In the genomic region with DNA sequence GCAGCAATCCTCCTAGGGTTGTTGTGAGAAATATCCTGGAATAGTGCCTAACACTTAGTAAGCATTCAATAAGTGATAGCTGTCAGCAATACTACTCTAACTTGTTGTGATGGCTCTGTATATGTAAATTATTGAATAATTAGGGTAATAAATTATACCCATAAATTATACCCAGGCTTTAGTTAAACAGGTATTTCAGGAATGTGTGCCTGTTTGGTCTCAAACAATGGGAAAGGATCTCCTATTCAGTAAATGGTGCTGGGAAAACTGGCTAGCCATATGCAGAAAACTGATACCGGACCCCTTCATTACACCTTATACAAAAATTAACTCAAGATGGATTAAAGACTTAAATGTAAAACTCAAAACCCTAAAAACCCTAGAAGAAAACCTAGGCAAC, we compare ENCODE assay signal across 3 cellular contexts.
TF ChIP-seq lines count a peak whose summit lies in the region.

No MANE protein-coding gene starts in this region.

TF ChIP-seq in GM23338, 12 proteins besides CTCF, POLR2A, EP300 and RAD21 (continues in another document):
- TF ChIP-seq JUNB (IDR thresholded peaks at IDR 0.05; ENCODE audit: unreplicated experiment) (no peak), ZNF114 (CRISPR knock-in tag; IDR thresholded peaks at IDR 0.05) (no peak), NANOG (IDR thresholded peaks at IDR 0.05; ENCODE audit: borderline replicate concordance) (no peak)
- TF ChIP-seq, protein P1, sequence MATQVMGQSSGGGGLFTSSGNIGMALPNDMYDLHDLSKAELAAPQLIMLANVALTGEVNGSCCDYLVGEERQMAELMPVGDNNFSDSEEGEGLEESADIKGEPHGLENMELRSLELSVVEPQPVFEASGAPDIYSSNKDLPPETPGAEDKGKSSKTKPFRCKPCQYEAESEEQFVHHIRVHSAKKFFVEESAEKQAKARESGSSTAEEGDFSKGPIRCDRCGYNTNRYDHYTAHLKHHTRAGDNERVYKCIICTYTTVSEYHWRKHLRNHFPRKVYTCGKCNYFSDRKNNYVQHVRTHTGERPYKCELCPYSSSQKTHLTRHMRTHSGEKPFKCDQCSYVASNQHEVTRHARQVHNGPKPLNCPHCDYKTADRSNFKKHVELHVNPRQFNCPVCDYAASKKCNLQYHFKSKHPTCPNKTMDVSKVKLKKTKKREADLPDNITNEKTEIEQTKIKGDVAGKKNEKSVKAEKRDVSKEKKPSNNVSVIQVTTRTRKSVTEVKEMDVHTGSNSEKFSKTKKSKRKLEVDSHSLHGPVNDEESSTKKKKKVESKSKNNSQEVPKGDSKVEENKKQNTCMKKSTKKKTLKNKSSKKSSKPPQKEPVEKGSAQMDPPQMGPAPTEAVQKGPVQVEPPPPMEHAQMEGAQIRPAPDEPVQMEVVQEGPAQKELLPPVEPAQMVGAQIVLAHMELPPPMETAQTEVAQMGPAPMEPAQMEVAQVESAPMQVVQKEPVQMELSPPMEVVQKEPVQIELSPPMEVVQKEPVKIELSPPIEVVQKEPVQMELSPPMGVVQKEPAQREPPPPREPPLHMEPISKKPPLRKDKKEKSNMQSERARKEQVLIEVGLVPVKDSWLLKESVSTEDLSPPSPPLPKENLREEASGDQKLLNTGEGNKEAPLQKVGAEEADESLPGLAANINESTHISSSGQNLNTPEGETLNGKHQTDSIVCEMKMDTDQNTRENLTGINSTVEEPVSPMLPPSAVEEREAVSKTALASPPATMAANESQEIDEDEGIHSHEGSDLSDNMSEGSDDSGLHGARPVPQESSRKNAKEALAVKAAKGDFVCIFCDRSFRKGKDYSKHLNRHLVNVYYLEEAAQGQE (IDR thresholded peaks at IDR 0.05; ENCODE audit: unreplicated experiment), result no peak

TF ChIP-seq in H1, 55 proteins besides CTCF, POLR2A, EP300 and RAD21:
- TF ChIP-seq SUZ12 (IDR thresholded peaks at IDR 0.05; ENCODE audit: low read length) (no peak), EGR1 (IDR thresholded peaks at IDR 0.05; ENCODE audit: borderline replicate concordance, low read depth, low read length) (no peak), SIX5 (IDR thresholded peaks at IDR 0.05; ENCODE audit: low read depth, low read length) (no peak), SAP30 (IDR thresholded peaks at IDR 0.05; ENCODE audit: insufficient read depth, insufficient replicate concordance, low read length) (no peak), BRCA1 (IDR thresholded peaks at IDR 0.05; ENCODE audit: low read depth, low read length) (no peak), EZH2 (IDR thresholded peaks at IDR 0.05; ENCODE audit: low read depth, low read length, severe bottlenecking) (no peak), RFX5 (IDR thresholded peaks at IDR 0.05; ENCODE audit: borderline replicate concordance, low read depth, low read length) (no peak), SP2 (IDR thresholded peaks at IDR 0.05; ENCODE audit: low read length) (no peak), JUND (IDR thresholded peaks at IDR 0.05; ENCODE audit: low read length) (no peak), TCF12 (IDR thresholded peaks at IDR 0.05; ENCODE audit: low read depth, low read length) (no peak), POU5F1 (IDR thresholded peaks at IDR 0.05; ENCODE audit: low read depth, low read length) (no peak), ZNF274 (IDR thresholded peaks at IDR 0.05; ENCODE audit: borderline replicate concordance, extremely low read depth, low read length) (no peak), SIN3A (conservative IDR thresholded peaks at IDR 0.05 in 1 of 2, IDR thresholded peaks at IDR 0.05 in 1 of 2; ENCODE audit: low read depth in 1 of 2, low read length in 2 of 2) (no peak), SP1 (IDR thresholded peaks at IDR 0.05; ENCODE audit: low read depth, low read length) (no peak), HDAC6 (IDR thresholded peaks at IDR 0.05; ENCODE audit: low read depth, low read length) (no peak), RNF2 (IDR thresholded peaks at IDR 0.05; ENCODE audit: borderline replicate concordance, low read depth, low read length, missing control alignments, poor library complexity, severe bottlenecking) (no peak), RBBP5 (IDR thresholded peaks at IDR 0.05; ENCODE audit: borderline replicate concordance, low read depth, low read length) (no peak), POLR2AphosphoS5 (IDR thresholded peaks at IDR 0.05; ENCODE audit: low read depth, low read length) (no peak)

TF ChIP-seq in SK-N-SH treated with all-trans-retinoic acid at 6 μM for 48 hours, 23 proteins besides CTCF, POLR2A, EP300 and RAD21:
- no peak for TF ChIP-seq ZC3H10 (CRISPR knock-in tag; IDR thresholded peaks at IDR 0.05)
- TF ChIP-seq, protein P2, sequence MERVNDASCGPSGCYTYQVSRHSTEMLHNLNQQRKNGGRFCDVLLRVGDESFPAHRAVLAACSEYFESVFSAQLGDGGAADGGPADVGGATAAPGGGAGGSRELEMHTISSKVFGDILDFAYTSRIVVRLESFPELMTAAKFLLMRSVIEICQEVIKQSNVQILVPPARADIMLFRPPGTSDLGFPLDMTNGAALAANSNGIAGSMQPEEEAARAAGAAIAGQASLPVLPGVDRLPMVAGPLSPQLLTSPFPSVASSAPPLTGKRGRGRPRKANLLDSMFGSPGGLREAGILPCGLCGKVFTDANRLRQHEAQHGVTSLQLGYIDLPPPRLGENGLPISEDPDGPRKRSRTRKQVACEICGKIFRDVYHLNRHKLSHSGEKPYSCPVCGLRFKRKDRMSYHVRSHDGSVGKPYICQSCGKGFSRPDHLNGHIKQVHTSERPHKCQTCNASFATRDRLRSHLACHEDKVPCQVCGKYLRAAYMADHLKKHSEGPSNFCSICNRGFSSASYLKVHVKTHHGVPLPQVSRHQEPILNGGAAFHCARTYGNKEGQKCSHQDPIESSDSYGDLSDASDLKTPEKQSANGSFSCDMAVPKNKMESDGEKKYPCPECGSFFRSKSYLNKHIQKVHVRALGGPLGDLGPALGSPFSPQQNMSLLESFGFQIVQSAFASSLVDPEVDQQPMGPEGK (CRISPR knock-in tag; IDR thresholded peaks at IDR 0.05; ENCODE audit: borderline replicate concordance), result no peak
- no peak for TF ChIP-seq TCF4 (CRISPR knock-in tag; IDR thresholded peaks at IDR 0.05; ENCODE audit: borderline replicate concordance)
- TF ChIP-seq ARNTL (CRISPR knock-in tag; IDR thresholded peaks at IDR 0.05; ENCODE audit: borderline replicate concordance, low read depth), result no peak
- TF ChIP-seq ZFP3 (CRISPR knock-in tag; IDR thresholded peaks at IDR 0.05), result no peak
- TF ChIP-seq, protein P3, sequence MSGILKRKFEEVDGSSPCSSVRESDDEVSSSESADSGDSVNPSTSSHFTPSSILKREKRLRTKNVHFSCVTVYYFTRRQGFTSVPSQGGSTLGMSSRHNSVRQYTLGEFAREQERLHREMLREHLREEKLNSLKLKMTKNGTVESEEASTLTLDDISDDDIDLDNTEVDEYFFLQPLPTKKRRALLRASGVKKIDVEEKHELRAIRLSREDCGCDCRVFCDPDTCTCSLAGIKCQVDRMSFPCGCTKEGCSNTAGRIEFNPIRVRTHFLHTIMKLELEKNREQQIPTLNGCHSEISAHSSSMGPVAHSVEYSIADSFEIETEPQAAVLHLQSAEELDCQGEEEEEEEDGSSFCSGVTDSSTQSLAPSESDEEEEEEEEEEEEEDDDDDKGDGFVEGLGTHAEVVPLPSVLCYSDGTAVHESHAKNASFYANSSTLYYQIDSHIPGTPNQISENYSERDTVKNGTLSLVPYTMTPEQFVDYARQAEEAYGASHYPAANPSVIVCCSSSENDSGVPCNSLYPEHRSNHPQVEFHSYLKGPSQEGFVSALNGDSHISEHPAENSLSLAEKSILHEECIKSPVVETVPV (CRISPR knock-in tag; IDR thresholded peaks at IDR 0.05), result no peak
- TF ChIP-seq SNAI2 (CRISPR knock-in tag; IDR thresholded peaks at IDR 0.05), result no peak
